ENCODE assay signal across 8 cellular contexts in genomic region chr10:63268139-63268797, GRCh38.
A peak's percentile ranks its signal among the peaks of the same experiment; 100 is the strongest.
DNase-seq lines count a peak whose midpoint lies in the region; ATAC-seq, FAIRE-seq and TF ChIP-seq lines count a peak whose summit lies in the region.

No MANE protein-coding gene starts in this region.

- H3K4me3 Mint-ChIP-seq in CD4-positive, alpha-beta memory T cell = peak overlapping the region; percentile 96 to 100 (median 98)
- H3K4me3 Mint-ChIP-seq in stimulated activated naive B cell treated with anti-CD40 and anti-IgM and Interleukin-4, amounts not matched to agents 10 μg/mL and 1 μg/mL and 100 μg/mL, for 72 hours = peak overlapping the region; percentile 90 to 94

- no peak for FAIRE-seq in D721Med (lab: Jason Lieb, UNC)

- no peaks in the 10 kb centered on the region for H3K9me3 ChIP-seq in CD4-positive, alpha-beta memory T cell (ENCODE audit: control insufficient read depth in 1 of 2, low read length in 2 of 2)

- TF ChIP-seq EP300 in Ishikawa (IDR thresholded peaks at IDR 0.05; ENCODE audit: borderline replicate concordance) = no peak

- CTCF ChIA-PET in CD4-positive, alpha-beta memory T cell (lab: Charles Lee; ENCODE audit: partially characterized antibody) = interaction anchor here (0.7 to 2.8 kb wide), 12 partner anchors 10 to 363 kb away, joined by 3 to 10 read pairs (median 4); partner anchors contain the start of genes JMJD1C and REEP3

- H3K9me3 Mint-ChIP-seq in CD4-positive, alpha-beta memory T cell = no peaks in the 10 kb centered on the region
- H3K9me3 Mint-ChIP-seq in stimulated activated naive B cell treated with anti-CD40 and anti-IgM and Interleukin-4, amounts not matched to agents 10 μg/mL and 1 μg/mL and 100 μg/mL, for 72 hours = no peaks in the 10 kb centered on the region

- peaks cover 0 to 29% of the 10 kb centered on the region in 2 donors for H3K36me3 Mint-ChIP-seq in CD4-positive, alpha-beta memory T cell
- H3K36me3 Mint-ChIP-seq in stimulated activated naive B cell treated with anti-CD40 and anti-IgM and Interleukin-4, amounts not matched to agents 10 μg/mL and 1 μg/mL and 100 μg/mL, for 72 hours = peaks cover 2 to 9% of the 10 kb centered on the region in 2 donors

- peak overlapping the region; percentile 94 for H3K27ac ChIP-seq in CD4-positive, alpha-beta memory T cell (ENCODE audit: low read depth, low read length)
- H3K27ac ChIP-seq in adipose tissue (ENCODE audit: low read depth, low read length) = peak overlapping the region; percentile 86

- peaks cover 35% of the 10 kb centered on the region for H3K4me1 ChIP-seq in CD4-positive, alpha-beta memory T cell (ENCODE audit: insufficient read depth, low read length)

- ATAC-seq in stimulated activated naive B cell treated with anti-CD40 and anti-IgM and Interleukin-4, amounts not matched to agents 10 μg/mL and 1 μg/mL and 100 μg/mL, for 72 hours (replicated peaks) = no peak
- ATAC-seq in GM21825 (IDR thresholded peaks at IDR 0.05; ENCODE audit: unreplicated experiment) = no peak

- intact Hi-C loops in CD4-positive, alpha-beta memory T cell (cut with micrococcal nuclease) = loop anchor here (1.0 to 5.0 kb wide), 5 partner anchors 119 to 886 kb away; partner anchors contain the start of genes EGR2 and JMJD1C

- peaks cover 4 to 22% (median 16%) of the 10 kb centered on the region in 4 donors for H3K4me1 Mint-ChIP-seq in CD4-positive, alpha-beta memory T cell
- peaks cover 4 to 11% of the 10 kb centered on the region in 2 donors for H3K4me1 Mint-ChIP-seq in stimulated activated naive B cell treated with anti-CD40 and anti-IgM and Interleukin-4, amounts not matched to agents 10 μg/mL and 1 μg/mL and 100 μg/mL, for 72 hours

- TF ChIP-seq CTCF in D721Med (IDR thresholded peaks at IDR 0.05; ENCODE audit: insufficient read depth, missing control alignments) = no peak

- H3K27ac Mint-ChIP-seq in CD4-positive, alpha-beta memory T cell = peak overlapping the region; percentile 95 to 100 (median 100)
- peak overlapping the region; percentile 97 for H3K27ac Mint-ChIP-seq in stimulated activated naive B cell treated with anti-CD40 and anti-IgM and Interleukin-4, amounts not matched to agents 10 μg/mL and 1 μg/mL and 100 μg/mL, for 72 hours

- DNase-seq in CD4-positive, alpha-beta memory T cell = peak in 1 of 5 donors; percentile 17
- peak; percentile 39 for DNase-seq in iris pigment epithelial cell (ENCODE audit: low read depth)
- DNase-seq in stimulated activated naive B cell treated with anti-CD40 and anti-IgM and Interleukin-4, amounts not matched to agents 10 μg/mL and 1 μg/mL and 100 μg/mL, for 72 hours = no peak
- DNase-seq in SW 1271 (lab: John Stamatoyannopoulos, UW) = no peak
- no peak for DNase-seq in D721Med (ENCODE audit: insufficient read length, low spot score)

- H3K27me3 Mint-ChIP-seq in CD4-positive, alpha-beta memory T cell = no peaks in the 10 kb centered on the region
- no peaks in the 10 kb centered on the region for H3K27me3 Mint-ChIP-seq in stimulated activated naive B cell treated with anti-CD40 and anti-IgM and Interleukin-4, amounts not matched to agents 10 μg/mL and 1 μg/mL and 100 μg/mL, for 72 hours

- H3K27me3 ChIP-seq in CD4-positive, alpha-beta memory T cell (ENCODE audit: insufficient read depth, low read length) = no peaks in the 10 kb centered on the region

- WGBS in adipose tissue, 3 donors = 0 to 2% (median 0%) methylated on average over 3 of the region's 3 CpGs

- POLR2A ChIA-PET in CD4-positive, alpha-beta memory T cell (lab: Charles Lee; ENCODE audit: partially characterized antibody) = interaction anchor here (0.7 to 7.5 kb wide), 33 partner anchors 10 to 1218 kb away, joined by 3 to 58 read pairs (median 5); partner anchors contain the start of genes JMJD1C, NRBF2 and REEP3

- H3K36me3 ChIP-seq in CD4-positive, alpha-beta memory T cell (ENCODE audit: insufficient read depth, low read length) = no peaks in the 10 kb centered on the region

- TF ChIP-seq RAD21 in Ishikawa (IDR thresholded peaks at IDR 0.05; ENCODE audit: low read depth) = no peak

- peak overlapping the region; percentile 59 to 83 for H3K4me3 ChIP-seq in CD4-positive, alpha-beta memory T cell (ENCODE audit: low read length in 2 of 2)

TF ChIP-seq in Ishikawa, 13 proteins besides CTCF, POLR2A, EP300 and RAD21:
- TF ChIP-seq FOXM1 (IDR thresholded peaks at IDR 0.05; ENCODE audit: borderline replicate concordance, low read depth) (peak; percentile 15; the same call in 1 of the 2 replicates), REST (IDR thresholded peaks at IDR 0.05; ENCODE audit: low read depth) (no peak)
TF ChIP-seq in Ishikawa: peak in this region for 1.
